12 cellular contexts compared by ENCODE assay signal in genomic region chr3:15315003-15315402, GRCh38. TPM values are rescaled to one million over a fixed set of nuclear protein-coding genes. Genes with fewer than 3 reads are reported as not detected.
DNase-seq lines count a peak whose midpoint lies in the region; ATAC-seq and TF ChIP-seq lines count a peak whose summit lies in the region.
"Had no signal": no experiment of that assay in that cellular context is flagged by ENCODE, and none has a peak within 500 bp of the region (broad histone marks: within the 10 kb centered on the region; RNA-seq: fewer than 3 reads in every experiment).

No MANE protein-coding gene starts in this region.

- no peaks in the 10 kb centered on the region for H3K9me3 ChIP-seq in lower lobe of right lung
- no peaks in the 10 kb centered on the region for H3K9me3 ChIP-seq in upper lobe of left lung

- intact Hi-C loops in activated CD8-positive, alpha-beta T cell treated with anti-CD3 and anti-CD28 coated beads for 36 hours (cut with micrococcal nuclease), result no loop called here
- intact Hi-C loops in lower lobe of right lung (cut with DNase I), result no loop called here

- POLR2A ChIA-PET in activated CD8-positive, alpha-beta T cell treated with anti-CD3 and anti-CD28 coated beads, Interleukin-2, amount 10 ng/mL, durations not matched to agents 7 days and 5 days (lab: Charles Lee), result no interaction called here
- POLR2A ChIA-PET in activated CD8-positive, alpha-beta T cell treated with anti-CD3 and anti-CD28 coated beads for 36 hours (lab: Charles Lee), result interaction anchor here (0.9 kb wide), 1 partner anchor 10 kb away, joined by 5 read pairs; no protein-coding TSS in a partner anchor

- no peaks in the 10 kb centered on the region for H3K27me3 Mint-ChIP-seq in activated CD8-positive, alpha-beta T cell treated with anti-CD3 and anti-CD28 coated beads, Interleukin-2, amount 10 ng/mL, durations not matched to agents 7 days and 5 days (ENCODE audit: low read depth)
- no peaks in the 10 kb centered on the region for H3K27me3 Mint-ChIP-seq in activated CD8-positive, alpha-beta T cell treated with anti-CD3 and anti-CD28 coated beads for 36 hours
- no peaks in the 10 kb centered on the region for H3K27me3 Mint-ChIP-seq in activated T-cell treated with anti-CD3 and anti-CD28 coated beads, Interleukin-2, amount 50 U/mL, for 4 hours (ENCODE audit: low read depth)
- H3K27me3 Mint-ChIP-seq: brain had no signal

- CTCF ChIA-PET in activated CD8-positive, alpha-beta T cell treated with anti-CD3 and anti-CD28 coated beads, Interleukin-2, amount 10 ng/mL, durations not matched to agents 7 days and 5 days (lab: Charles Lee), result interaction anchor here (1.0 kb wide), 1 partner anchor 24 kb away, joined by 4 read pairs; no protein-coding TSS in a partner anchor
- CTCF ChIA-PET in activated CD8-positive, alpha-beta T cell treated with anti-CD3 and anti-CD28 coated beads for 36 hours (lab: Charles Lee), result interaction anchor here (1.1 to 1.6 kb wide), 3 partner anchors 18 to 47 kb away, joined by 3 to 4 read pairs (median 4); partner anchors contain the start of gene SH3BP5

- no peak overlapping the region for H3K27ac Mint-ChIP-seq in activated CD8-positive, alpha-beta T cell treated with anti-CD3 and anti-CD28 coated beads, Interleukin-2, amount 10 ng/mL, durations not matched to agents 7 days and 5 days
- H3K27ac Mint-ChIP-seq in activated CD8-positive, alpha-beta T cell treated with anti-CD3 and anti-CD28 coated beads for 36 hours, result no peak overlapping the region

- 61 to 66% methylated on average over 4 of the region's 4 CpGs for WGBS in upper lobe of left lung, 2 donors

- ATAC-seq in activated CD8-positive, alpha-beta T cell treated with anti-CD3 and anti-CD28 coated beads, Interleukin-2, amount 10 ng/mL, durations not matched to agents 7 days and 5 days, result peak; percentile 20
- ATAC-seq in activated CD8-positive, alpha-beta T cell treated with anti-CD3 and anti-CD28 coated beads for 36 hours, result no peak
- peak in 1 of 2 donors; percentile 3 for ATAC-seq in lower lobe of right lung
- peak in 1 of 2 donors; percentile 6 for ATAC-seq in upper lobe of left lung (ENCODE audit: low FRiP score in 2 of 2)
- no peak for ATAC-seq in activated T-cell treated with anti-CD3 and anti-CD28 coated beads, Interleukin-2, amount 50 U/mL, for 4 hours

- H3K4me3 Mint-ChIP-seq in activated CD8-positive, alpha-beta T cell treated with anti-CD3 and anti-CD28 coated beads, Interleukin-2, amount 10 ng/mL, durations not matched to agents 7 days and 5 days, result no peak overlapping the region
- no peak overlapping the region for H3K4me3 Mint-ChIP-seq in activated CD8-positive, alpha-beta T cell treated with anti-CD3 and anti-CD28 coated beads for 36 hours
- no peak overlapping the region for H3K4me3 Mint-ChIP-seq in activated T-cell treated with anti-CD3 and anti-CD28 coated beads, Interleukin-2, amount 50 U/mL, for 4 hours

- H3K36me3 Mint-ChIP-seq in activated CD8-positive, alpha-beta T cell treated with anti-CD3 and anti-CD28 coated beads, Interleukin-2, amount 10 ng/mL, durations not matched to agents 7 days and 5 days (ENCODE audit: low read depth), result peaks cover 2% of the 10 kb centered on the region
- no peaks in the 10 kb centered on the region for H3K36me3 Mint-ChIP-seq in activated CD8-positive, alpha-beta T cell treated with anti-CD3 and anti-CD28 coated beads for 36 hours (ENCODE audit: low read depth)
- peaks cover 4% of the 10 kb centered on the region for H3K36me3 Mint-ChIP-seq in activated T-cell treated with anti-CD3 and anti-CD28 coated beads, Interleukin-2, amount 50 U/mL, for 4 hours (ENCODE audit: insufficient read depth)
- H3K36me3 Mint-ChIP-seq: brain had no signal

- H3K27ac ChIP-seq in lower lobe of right lung, result peak overlapping the region; percentile 20
- H3K27ac ChIP-seq in upper lobe of left lung, result peak overlapping the region in 3 of 4 donors; percentile 40 to 81 (median 57)

- DNase-seq in activated CD8-positive, alpha-beta T cell treated with anti-CD3 and anti-CD28 coated beads, Interleukin-2, amount 10 ng/mL, durations not matched to agents 7 days and 5 days, result no peak
- no peak for DNase-seq in activated CD8-positive, alpha-beta T cell treated with anti-CD3 and anti-CD28 coated beads for 36 hours
- peak; percentile 39 for DNase-seq in UCSD-AML1 (lab: John Stamatoyannopoulos, UW; ENCODE audit: unreplicated experiment)
- DNase-seq in lower lobe of right lung, result no peak
- DNase-seq in upper lobe of left lung, result no peak
- no peak for DNase-seq in mucosa of gallbladder (ENCODE audit: low spot score)
- DNase-seq in activated T-cell treated with anti-CD3 and anti-CD28 coated beads, Interleukin-2, amount 50 U/mL, for 4 hours, result no peak
- no peak for DNase-seq in NCI-H1092 (lab: John Stamatoyannopoulos, UW)
- DNase-seq: activated CD4-positive, alpha-beta T cell treated with anti-CD3 and anti-CD28 coated beads for 1 hour; midbrain; NCI-H1417 had no signal

- H3K27me3 ChIP-seq in lower lobe of right lung (ENCODE audit: low read depth) (no peaks in the 10 kb centered on the region), upper lobe of left lung (no peaks in the 10 kb centered on the region)

- no peak for TF ChIP-seq CTCF in activated CD8-positive, alpha-beta T cell treated with anti-CD3 and anti-CD28 coated beads for 36 hours (IDR thresholded peaks at IDR 0.05)
- TF ChIP-seq CTCF in lower lobe of right lung (IDR thresholded peaks at IDR 0.05), result no peak
- no peak for TF ChIP-seq CTCF in upper lobe of left lung (IDR thresholded peaks at IDR 0.05)

- H3K4me1 Mint-ChIP-seq in activated CD8-positive, alpha-beta T cell treated with anti-CD3 and anti-CD28 coated beads, Interleukin-2, amount 10 ng/mL, durations not matched to agents 7 days and 5 days (ENCODE audit: low read depth), result peaks cover 48% of the 10 kb centered on the region
- H3K4me1 Mint-ChIP-seq in activated CD8-positive, alpha-beta T cell treated with anti-CD3 and anti-CD28 coated beads for 36 hours (ENCODE audit: low read depth), result peaks cover 59% of the 10 kb centered on the region
- H3K4me1 Mint-ChIP-seq in activated T-cell treated with anti-CD3 and anti-CD28 coated beads, Interleukin-2, amount 50 U/mL, for 4 hours (ENCODE audit: low read depth), result peaks cover 87% of the 10 kb centered on the region

- TF ChIP-seq POLR2A in upper lobe of left lung (IDR thresholded peaks at IDR 0.05), result no peak

- H3K4me1 ChIP-seq in lower lobe of right lung, result peaks cover 92% of the 10 kb centered on the region
- H3K4me1 ChIP-seq in upper lobe of left lung, result peaks cover 85 to 94% (median 90%) of the 10 kb centered on the region in 4 donors

- no peaks in the 10 kb centered on the region for H3K9me3 Mint-ChIP-seq in activated CD8-positive, alpha-beta T cell treated with anti-CD3 and anti-CD28 coated beads, Interleukin-2, amount 10 ng/mL, durations not matched to agents 7 days and 5 days (ENCODE audit: insufficient read depth)
- no peaks in the 10 kb centered on the region for H3K9me3 Mint-ChIP-seq in activated CD8-positive, alpha-beta T cell treated with anti-CD3 and anti-CD28 coated beads for 36 hours
- H3K9me3 Mint-ChIP-seq in activated T-cell treated with anti-CD3 and anti-CD28 coated beads, Interleukin-2, amount 50 U/mL, for 4 hours, result no peaks in the 10 kb centered on the region
- H3K9me3 Mint-ChIP-seq: brain had no signal

- H3K4me3 ChIP-seq in lower lobe of right lung (no peak overlapping the region), upper lobe of left lung (no peak overlapping the region)

- peaks cover 9% of the 10 kb centered on the region for H3K36me3 ChIP-seq in lower lobe of right lung
- peaks cover 0 to 7% (median 0%) of the 10 kb centered on the region in 4 donors for H3K36me3 ChIP-seq in upper lobe of left lung

- no peak for TF ChIP-seq EP300 in upper lobe of left lung (IDR thresholded peaks at IDR 0.05)

RNA-seq across cellular contexts. Expression of gene SH3BP5, which starts 17.4 kb away (rescaled TPM):
- total RNA-seq in activated CD8-positive, alpha-beta T cell treated with anti-CD3 and anti-CD28 coated beads, Interleukin-2, amount 10 ng/mL, durations not matched to agents 7 days and 5 days, result 10 to 100 TPM; 12.6 to 15.0 TPM
- total RNA-seq in activated CD8-positive, alpha-beta T cell treated with anti-CD3 and anti-CD28 coated beads for 36 hours, result 1 to 10 TPM; 2.0 to 2.4 TPM
- total RNA-seq in lower lobe of right lung, result 106 TPM
- total RNA-seq in upper lobe of left lung, result 100 to 1,000 TPM in 2 of 6 donors, 10 to 100 TPM in 4; 83.8 to 150 (median 94.7) TPM
- total RNA-seq in mucosa of gallbladder, result 60.4 TPM
- 10 to 100 TPM; 11.1 to 26.1 (median 12.9) TPM for total RNA-seq in activated T-cell treated with anti-CD3 and anti-CD28 coated beads, Interleukin-2, amount 50 U/mL, for 4 hours
